In the genomic region with DNA sequence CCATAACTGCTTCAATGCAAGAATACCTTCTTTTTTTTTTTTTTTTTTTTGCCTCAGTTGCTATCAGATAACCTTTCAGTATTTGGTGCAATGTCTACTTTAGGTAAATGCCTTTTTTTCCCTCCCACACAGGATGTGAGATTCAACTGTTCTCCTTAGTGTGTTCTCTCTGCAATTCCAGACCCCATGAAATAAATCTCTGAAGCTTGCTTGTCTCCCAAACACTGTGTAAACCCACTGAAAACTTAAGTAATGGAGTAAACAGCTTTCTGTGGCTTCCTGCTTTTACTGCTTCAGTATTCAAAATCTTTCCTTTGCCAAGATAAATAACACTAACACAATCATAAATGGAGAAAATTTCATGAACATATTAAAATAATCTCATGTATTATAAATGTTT, we compare ENCODE assay signal across 19 cellular contexts. TPM values are rescaled to one million over a fixed set of nuclear protein-coding genes. Genes with fewer than 3 reads are reported as not detected.
DNase-seq lines count a peak whose midpoint lies in the region; ATAC-seq, FAIRE-seq and TF ChIP-seq lines count a peak whose summit lies in the region.
"Had no signal": no experiment of that assay in that cellular context is flagged by ENCODE, and none has a peak within 500 bp of the region (broad histone marks: within the 10 kb centered on the region; RNA-seq: fewer than 3 reads in every experiment).

No MANE protein-coding gene starts in this region.

- H3K27ac ChIP-seq in HepG2 (ENCODE audit: extremely low read length, insufficient read depth, low read length) (no peak overlapping the region), right lobe of liver (no peak overlapping the region), mesenchymal stem cell (ENCODE audit: low read length, poor library complexity, severe bottlenecking) (no peak overlapping the region), psoas muscle (no peak overlapping the region)

- no peak overlapping the region for H2BK12ac ChIP-seq in mesenchymal stem cell (ENCODE audit: low read length in 2 of 2)

- no peak overlapping the region for H3K27ac Mint-ChIP-seq in HFFc6
- H3K27ac Mint-ChIP-seq: CD14-positive monocyte had no signal

- H3K36me3 ChIP-seq in HepG2 (replicated peaks in 1 of 2; ENCODE audit: control insufficient read depth in 1 of 2, insufficient read depth in 2 of 2, low read length in 2 of 2) = no peaks in the 10 kb centered on the region
- no peaks in the 10 kb centered on the region for H3K36me3 ChIP-seq in right lobe of liver
- no peaks in the 10 kb centered on the region for H3K36me3 ChIP-seq in mesenchymal stem cell (ENCODE audit: control insufficient read depth in 1 of 2, insufficient read depth in 2 of 2, low read depth in 1 of 2, low read length in 2 of 2)
- H3K36me3 ChIP-seq in psoas muscle (ENCODE audit: insufficient read depth in 1 of 2, low read depth in 1 of 2) = no peaks in the 10 kb centered on the region
- H3K36me3 ChIP-seq: HAP-1 had no signal

- H3K4me1 Mint-ChIP-seq in HFFc6 (ENCODE audit: low read depth) = peaks cover 22% of the 10 kb centered on the region
- H3K4me1 Mint-ChIP-seq: CD14-positive monocyte had no signal

- H3K23ac ChIP-seq in mesenchymal stem cell (ENCODE audit: low read length in 2 of 2) = no peak overlapping the region

- no peak for TF ChIP-seq EP300 in HepG2 (IDR thresholded peaks at IDR 0.05; ENCODE audit: low read depth in 2 of 2, low read length in 2 of 2)
- TF ChIP-seq EP300 in HepG2 (CRISPR knock-in tag; IDR thresholded peaks at IDR 0.05; ENCODE audit: borderline replicate concordance) = no peak

- no peaks in the 10 kb centered on the region for H3K79me1 ChIP-seq in mesenchymal stem cell (replicated peaks; ENCODE audit: low read length, poor library complexity, severe bottlenecking)

- H3K79me2 ChIP-seq in HepG2 (ENCODE audit: insufficient read depth, low read length) = no peaks in the 10 kb centered on the region

- no peak for FAIRE-seq in HepG2 (lab: Jason Lieb, UNC)

- no peak overlapping the region for H3K4ac ChIP-seq in mesenchymal stem cell (ENCODE audit: low read depth in 1 of 2, low read length in 2 of 2)

- TF ChIP-seq POLR2A in HepG2 (IDR thresholded peaks at IDR 0.05; ENCODE audit: insufficient read depth in 1 of 2, low read depth in 2 of 2, low read length in 2 of 2) (no peak), right lobe of liver (IDR thresholded peaks at IDR 0.05) (no peak)

- no TSS peak for BruUV-seq in HepG2 (replicated peaks; lab: Mats Ljungman, UMichigan)

- H4K20me1 ChIP-seq in HepG2 (ENCODE audit: insufficient read depth, low read length) = no peaks in the 10 kb centered on the region

- H3K4me1 ChIP-seq in HepG2 (ENCODE audit: insufficient read depth, low read length) (no peaks in the 10 kb centered on the region), right lobe of liver (no peaks in the 10 kb centered on the region), mesenchymal stem cell (ENCODE audit: control insufficient read depth, insufficient read depth, low read depth, low read length) (no peaks in the 10 kb centered on the region), psoas muscle (no peaks in the 10 kb centered on the region)
- H3K4me1 ChIP-seq: HAP-1 had no signal

- H2BK15ac ChIP-seq in mesenchymal stem cell (ENCODE audit: low read depth, poor library complexity, severe bottlenecking) = no peak overlapping the region

- POLR2A ChIA-PET in HepG2 (lab: Yijun Ruan, JAX) = no interaction called here

- H3K4me3 Mint-ChIP-seq in HFFc6 = no peak overlapping the region
- H3K4me3 Mint-ChIP-seq: CD14-positive monocyte had no signal

- no peak overlapping the region for H4K91ac ChIP-seq in mesenchymal stem cell (ENCODE audit: low read length)

- H3K9me3 ChIP-seq in HepG2 (ENCODE audit: low read length) (no peaks in the 10 kb centered on the region), right lobe of liver (no peaks in the 10 kb centered on the region), mesenchymal stem cell (ENCODE audit: control insufficient read depth, low read length) (no peaks in the 10 kb centered on the region), psoas muscle (no peaks in the 10 kb centered on the region)
- H3K9me3 ChIP-seq: HAP-1 had no signal

- no peak overlapping the region for H3K4me2 ChIP-seq in HepG2 (ENCODE audit: low read depth, low read length)
- no peak overlapping the region for H3K4me2 ChIP-seq in mesenchymal stem cell (ENCODE audit: low read length, poor library complexity, severe bottlenecking)

- no peak overlapping the region for H2AK5ac ChIP-seq in mesenchymal stem cell (ENCODE audit: low read length, severe bottlenecking)

- intact Hi-C loops in HepG2 (cut with micrococcal nuclease; ENCODE audit: unreplicated experiment) (no loop called here), right lobe of liver (cut with DNase I) (no loop called here), psoas muscle (cut with DNase I) (loop anchor here in 1 of 2 donors (2.0 kb wide), 1 partner anchor 55 kb away; a partner anchor contains a TSS)

- H4K8ac ChIP-seq in mesenchymal stem cell (ENCODE audit: low read length) = no peak overlapping the region

- TF ChIP-seq RAD21 in HepG2 (CRISPR knock-in tag; IDR thresholded peaks at IDR 0.05) = no peak

- H3K4me3 ChIP-seq in HepG2 (replicated peaks in 1 of 3; ENCODE audit: insufficient read depth in 1 of 3, low read depth in 2 of 3, low read length in 3 of 3) (no peak overlapping the region), right lobe of liver (no peak overlapping the region), mesenchymal stem cell (ENCODE audit: insufficient read depth in 1 of 2, low read depth in 1 of 2, low read length in 2 of 2) (no peak overlapping the region), psoas muscle (no peak overlapping the region)
- H3K4me3 ChIP-seq: HAP-1 had no signal

- no peak overlapping the region for H2BK5ac ChIP-seq in mesenchymal stem cell (ENCODE audit: low read depth, low read length, poor library complexity, severe bottlenecking)

- H2AFZ ChIP-seq in HepG2 (ENCODE audit: low read length) = no peak overlapping the region
- no peak overlapping the region for H2AFZ ChIP-seq in mesenchymal stem cell (ENCODE audit: low read depth, low read length)

- no peaks in the 10 kb centered on the region for H3K9me3 Mint-ChIP-seq in HFFc6

- TF ChIP-seq CTCF in HepG2 (CRISPR knock-in tag; IDR thresholded peaks at IDR 0.05) (no peak), right lobe of liver (IDR thresholded peaks at IDR 0.05) (no peak), HFFc6 (IDR thresholded peaks at IDR 0.05) (no peak), psoas muscle (IDR thresholded peaks at IDR 0.05) (no peak)

- H3K27me3 Mint-ChIP-seq in HFFc6 (ENCODE audit: insufficient read depth) = no peaks in the 10 kb centered on the region

- H3K9ac ChIP-seq in HepG2 (ENCODE audit: insufficient read depth, low read depth, low read length) (no peak overlapping the region), mesenchymal stem cell (ENCODE audit: low read length) (no peak overlapping the region)

- no peaks in the 10 kb centered on the region for H3K36me3 Mint-ChIP-seq in HFFc6 (ENCODE audit: low read depth)
- H3K36me3 Mint-ChIP-seq: CD14-positive monocyte had no signal

- DNase-seq in HepG2 (ENCODE audit: low spot score) (no peak), right lobe of liver (no peak), dermis blood vessel endothelial cell (peak; percentile 53), mesenchymal stem cell (peak; percentile 41), NCI-H2227 treated with DMSO at 0.1 percent for 48 hours (lab: John Stamatoyannopoulos, UW) (no peak), HFFc6 (no peak), psoas muscle (no peak)
- DNase-seq: AML-193; COR-L47; KBM-7; NCI-H146; NCI-H226; NCI-H524 treated with DMSO at 0.1 percent for 48 hours; NK-92 treated with Interleukin-12 subunit alpha and Interleukin-12 subunit beta, amount 100 ng/mL, for 24 hours; SHP77 treated with DMSO at 0.1 percent for 48 hours had no signal

- no peak overlapping the region for H3K18ac ChIP-seq in mesenchymal stem cell (ENCODE audit: low read depth in 1 of 2, low read length in 2 of 2)

- no peak overlapping the region for H2BK120ac ChIP-seq in mesenchymal stem cell (ENCODE audit: low read depth, low read length)

- in situ Hi-C loops in HepG2 (cut with HindIII; ENCODE audit: extremely low pct_ligation_motif_present, low pct_unique_long_range_greater_than_20kb) = no loop called here

- CTCF ChIA-PET in HepG2 (lab: Yijun Ruan, JAX; ENCODE audit: low intra/inter-chr PET ratio, low total read pairs) = no interaction called here

- ATAC-seq in HepG2 (no peak), right lobe of liver (no peak), psoas muscle (no peak)
- ATAC-seq: SK-N-SH treated with all-trans-retinoic acid at 6 μM for 48 hours had no signal

- H3K14ac ChIP-seq in mesenchymal stem cell (ENCODE audit: low read length in 2 of 2) = no peak overlapping the region

- H3K27me3 ChIP-seq in HepG2 (ENCODE audit: control insufficient read depth in 1 of 2, insufficient read depth in 2 of 2, low read length in 2 of 2) (no peaks in the 10 kb centered on the region), right lobe of liver (no peaks in the 10 kb centered on the region), mesenchymal stem cell (ENCODE audit: control insufficient read depth in 1 of 2, insufficient read depth in 1 of 2, low read length in 2 of 2) (no peaks in the 10 kb centered on the region), psoas muscle (ENCODE audit: insufficient read depth in 3 of 3, low read length in 2 of 3) (no peaks in the 10 kb centered on the region)

RNA-seq across cellular contexts. Expression of a gene that starts 55.8 kb away (rescaled TPM):
- total RNA-seq in HepG2 (2016; rRNA removed; fragmentation: Illumina TruSeq; extraction: Trizol) (not detected in 2 replicates), right lobe of liver (10 to 100 TPM in 1 of 6 experiments, 1 to 10 TPM in 5; 3.2 to 11.6 (median 5.6) TPM), dermis blood vessel endothelial cell (303 and 344 TPM in 2 replicates), psoas muscle (10 to 100 TPM; 17.9 to 29.5 (median 19.9) TPM)
- total RNA-seq in HepG2 (2016; cell fraction: cytosol; rRNA removed; fragmentation: Illumina TruSeq; extraction: Trizol; ENCODE audit: low read depth) = not detected in 2 replicates
- not detected in 2 replicates for total RNA-seq in HepG2 (2016; cell fraction: insoluble cytoplasmic fraction; rRNA removed; fragmentation: Illumina TruSeq; extraction: Trizol)
- not detected in 2 replicates for total RNA-seq in HepG2 (2016; cell fraction: membrane; rRNA removed; fragmentation: Illumina TruSeq; extraction: Trizol)
- total RNA-seq in HepG2 (2016; cell fraction: nucleus; rRNA removed; fragmentation: Illumina TruSeq; extraction: Trizol) = not detected in 2 replicates
- polyA plus RNA-seq in HepG2 (2011; rRNA removed) (not detected in 2 replicates), psoas muscle (10 to 100 TPM; 16.0 to 35.4 (median 22.7) TPM)
- not detected in 2 replicates for polyA plus RNA-seq in HepG2 (2011; cell fraction: cytosol; rRNA removed)
- not detected in 2 replicates for polyA plus RNA-seq in HepG2 (2011; cell fraction: nucleus; rRNA removed)
- polyA plus RNA-seq in HepG2 (2012) = not detected in 2 replicates
- polyA plus RNA-seq in HepG2 (2016; cell fraction: cytosol; fragmentation: Illumina TruSeq; extraction: Trizol; ENCODE audit: low read depth) = not detected in 2 replicates
- polyA plus RNA-seq in HepG2 (2016; cell fraction: insoluble cytoplasmic fraction; fragmentation: Illumina TruSeq; extraction: Trizol; ENCODE audit: low read depth) = not detected in 2 replicates
- polyA plus RNA-seq in HepG2 (2016; cell fraction: membrane; fragmentation: Illumina TruSeq; extraction: Trizol; ENCODE audit: low read depth) = not detected in 2 replicates
- polyA plus RNA-seq in HepG2 (2016; cell fraction: nucleus; fragmentation: Illumina TruSeq; extraction: Trizol; ENCODE audit: insufficient read depth, low read depth) = not detected in 2 replicates
- not detected in 2 replicates for polyA minus RNA-seq in HepG2 (2011; rRNA and poly(A)+ RNA removed; ENCODE audit: low replicate concordance)
- polyA minus RNA-seq in HepG2 (2011; cell fraction: cytosol; rRNA and poly(A)+ RNA removed) = not detected in 2 replicates
- not detected in 2 replicates for polyA minus RNA-seq in HepG2 (2011; cell fraction: nucleus; rRNA and poly(A)+ RNA removed)
- polyA plus RNA-seq in mesenchymal stem cell (2013, experiment 1 of 2) = 23.5 TPM
- 25.3 TPM for polyA plus RNA-seq in mesenchymal stem cell (2013, experiment 2 of 2)
- under 1 TPM in 2 of 6 experiments, not detected in 4; 0.08 to 0.12 TPM for total RNA-seq in HFFc6 (2021; fragmentation: NEBNext Ultra II Directional; extraction: Animal tissue kit (Norgen Biotek cat#: 25700))
- total RNA-seq: OCI-LY7 had no signal
- polyA plus RNA-seq: CD14-positive monocyte had no signal

Comparison
In these comparisons a context has a peak if more than half of its experiments do, and no peak if none do; other contexts are left out.
1. DNase-seq: peak in dermis blood vessel endothelial cell (single experiment) and mesenchymal stem cell (single experiment); none in HepG2 (single experiment), right lobe of liver (0 of 3), NCI-H2227 treated with DMSO at 0.1 percent for 48 hours (single experiment), HFFc6 (single experiment) and psoas muscle (0 of 2).